8 cellular contexts compared by ENCODE assay signal in genomic region chr10:73873163-73873842, GRCh38. TPM values are rescaled to one million over a fixed set of nuclear protein-coding genes. Genes with fewer than 3 reads are reported as not detected.
DNase-seq lines count a peak whose midpoint lies in the region; ATAC-seq and TF ChIP-seq lines count a peak whose summit lies in the region.

No MANE protein-coding gene starts in this region.

- H3K79me1 ChIP-seq in H9 (ENCODE audit: insufficient read depth, low read depth, low read length, poor library complexity, severe bottlenecking) = no peaks in the 10 kb centered on the region

- H3K4me3 ChIP-seq in WERI-Rb-1 (ENCODE audit: low read depth, low read length) (peak overlapping the region; percentile 54), skeletal muscle cell (ENCODE audit: low read depth, low read length) (peak overlapping the region; percentile 63)

- no peak for ATAC-seq in GM21717 (IDR thresholded peaks at IDR 0.05; ENCODE audit: unreplicated experiment)
- ATAC-seq in HG02610 (IDR thresholded peaks at IDR 0.05; ENCODE audit: unreplicated experiment) = no peak

- H3K4me1 ChIP-seq in H9 (ENCODE audit: insufficient read depth, low read length) = peaks cover 2% of the 10 kb centered on the region; the same call in 1 of the 2 replicates

- H3K4me1 Mint-ChIP-seq in H9 (peaks cover 22 to 28% of the 10 kb centered on the region in 2 experiments), glutamatergic neuron (ENCODE audit: low read depth, unreplicated experiment) (peaks cover 25% of the 10 kb centered on the region)

- H2BK5ac ChIP-seq in H9 (ENCODE audit: insufficient read length, low read length) = no peak overlapping the region

- H3K27me3 ChIP-seq in H9 (ENCODE audit: insufficient read depth, low read length) (no peaks in the 10 kb centered on the region), WERI-Rb-1 (ENCODE audit: insufficient read depth, low read depth, severe bottlenecking) (no peaks in the 10 kb centered on the region)

- H2BK12ac ChIP-seq in H9 (ENCODE audit: insufficient read length, low read depth, low read length) = no peak overlapping the region

- no peak overlapping the region for H2BK20ac ChIP-seq in H9 (ENCODE audit: low read depth, low read length, poor library complexity, severe bottlenecking)

- no peak overlapping the region for H3K56ac ChIP-seq in H9 (ENCODE audit: insufficient read length, low read depth, low read length)

- H3K14ac ChIP-seq in H9 (ENCODE audit: insufficient read depth, low read length) = no peak overlapping the region

- H3K27ac Mint-ChIP-seq in H9 (peak overlapping the region in 1 of 3 experiments; percentile 8; a peak in 1 of 7 replicates), glutamatergic neuron (ENCODE audit: unreplicated experiment) (no peak overlapping the region)

- H3K4me2 ChIP-seq in H9 (ENCODE audit: insufficient read depth, insufficient read length, low read length) = peak overlapping the region; percentile 41

- H4K8ac ChIP-seq in H9 (replicated peaks; ENCODE audit: insufficient read length, low read depth, low read length) = no peak overlapping the region

- H3K4me3 Mint-ChIP-seq in H9 = peak overlapping the region; percentile 72 to 84
- peak overlapping the region; percentile 84 for H3K4me3 Mint-ChIP-seq in glutamatergic neuron (ENCODE audit: unreplicated experiment)

- no peak for DNase-seq in H9
- DNase-seq in WERI-Rb-1 = no peak
- DNase-seq in glutamatergic neuron = no peak
- DNase-seq in skeletal muscle cell (ENCODE audit: low read depth) = no peak
- DNase-seq in DMS 273 treated with DMSO at 0.1 percent for 48 hours (lab: John Stamatoyannopoulos, UW) = no peak
- no peak for DNase-seq in GM20000 (ENCODE audit: low spot score)

- H3K9me3 ChIP-seq in H9 (ENCODE audit: control insufficient read depth, low read depth, low read length) (no peaks in the 10 kb centered on the region), WERI-Rb-1 (ENCODE audit: severe bottlenecking) (no peaks in the 10 kb centered on the region)

- H3T11ph ChIP-seq in H9 (ENCODE audit: low read length) = no peak overlapping the region

- no peak overlapping the region for H4K91ac ChIP-seq in H9 (ENCODE audit: insufficient read length, low read depth, low read length)

- no peak overlapping the region for H2BK15ac ChIP-seq in H9 (ENCODE audit: low read depth, low read length)

- peaks cover 40% of the 10 kb centered on the region for H3K36me3 ChIP-seq in WERI-Rb-1

- H4K20me1 ChIP-seq in H9 (ENCODE audit: control insufficient read depth, insufficient read depth, insufficient read length) = peaks cover 2% of the 10 kb centered on the region

- no peak overlapping the region for H2AFZ ChIP-seq in H9 (ENCODE audit: low read length)

- no peak overlapping the region for H3K4ac ChIP-seq in H9 (ENCODE audit: low read depth, low read length)

- no peak overlapping the region for H3K27ac ChIP-seq in H9 (ENCODE audit: insufficient read length, low read depth, low read length)
- H3K27ac ChIP-seq in WERI-Rb-1 = no peak overlapping the region

- H2BK120ac ChIP-seq in H9 (ENCODE audit: low read depth, low read length, poor library complexity, severe bottlenecking) = no peak overlapping the region

- H3K18ac ChIP-seq in H9 (ENCODE audit: insufficient read length, low read depth, low read length) = no peak overlapping the region

- no peak for TF ChIP-seq CTCF in H9 (conservative IDR thresholded peaks at IDR 0.05)
- no peak for TF ChIP-seq CTCF in WERI-Rb-1 (IDR thresholded peaks at IDR 0.05; ENCODE audit: low read depth, low read length)
- no peak for TF ChIP-seq CTCF in glutamatergic neuron (IDR thresholded peaks at IDR 0.05; ENCODE audit: partially characterized antibody, unreplicated experiment)
- TF ChIP-seq CTCF in GM20000 (IDR thresholded peaks at IDR 0.05; ENCODE audit: extremely low read depth, missing control alignments) = no peak

- H3K36me3 Mint-ChIP-seq in H9 (ENCODE audit: insufficient read depth in 1 of 3, low read depth in 3 of 3) (peaks cover 16 to 34% (median 19%) of the 10 kb centered on the region in 3 experiments; a peak in 6 of 7 replicates), glutamatergic neuron (ENCODE audit: unreplicated experiment) (no peaks in the 10 kb centered on the region)

- H3K9ac ChIP-seq in H9 (ENCODE audit: extremely low read depth, insufficient read length, low read length) = no peak overlapping the region

- H3K27me3 Mint-ChIP-seq in H9 (ENCODE audit: low read depth) = peaks cover 6% of the 10 kb centered on the region; the same call in 1 of the 2 replicates
- peaks cover 10% of the 10 kb centered on the region for H3K27me3 Mint-ChIP-seq in glutamatergic neuron (ENCODE audit: unreplicated experiment)

- H4K5ac ChIP-seq in H9 (ENCODE audit: insufficient read length, low read depth, low read length) = no peak overlapping the region

- no peak overlapping the region for H2AK5ac ChIP-seq in H9 (ENCODE audit: insufficient read length, low read length)

- H3K23ac ChIP-seq in H9 (ENCODE audit: insufficient read length, low read depth, low read length) = no peak overlapping the region

- WGBS in H9 (ENCODE audit: extremely low coverage, insufficient read length, low lambda C conversion rate) = no CpG with 5 or more reads among the region's 32 CpGs

- no peaks in the 10 kb centered on the region; the same call in 1 of the 2 replicates for H3K79me2 ChIP-seq in H9 (ENCODE audit: insufficient read depth, low read length)

- H3K23me2 ChIP-seq in H9 (ENCODE audit: insufficient read length, low read depth, low read length, poor library complexity, severe bottlenecking) = peaks cover 3% of the 10 kb centered on the region

- H3K9me3 Mint-ChIP-seq in H9 (no peaks in the 10 kb centered on the region), glutamatergic neuron (ENCODE audit: unreplicated experiment) (peaks cover 9% of the 10 kb centered on the region)

RNA-seq across cellular contexts. Expression of gene CAMK2G, which starts 1.1 kb away (rescaled TPM):
- total RNA-seq in H9 (2021) (30.4 and 31.8 TPM in 2 replicates), glutamatergic neuron (ENCODE audit: unreplicated experiment) (25.9 TPM)

RNA-seq across cellular contexts. Expression of gene PLAU, which starts 37.6 kb away (rescaled TPM):
- 15.0 and 16.2 TPM in 2 replicates for total RNA-seq in H9 (2021)
- 0.59 TPM for total RNA-seq in glutamatergic neuron (ENCODE audit: unreplicated experiment)

Comparison
In these comparisons a context has a peak if more than half of its experiments do, and no peak if none do; other contexts are left out.
1. RNA of gene PLAU, which starts 37.6 kb away (total RNA-seq): 15.0 to 16.2 TPM in H9; 0.59 TPM in glutamatergic neuron (single experiment); every median in the first group is over 10 times any median in the second.